Comparison of ENCODE assay signal across 15 cellular contexts in genomic region chr2:185785851-185786473, GRCh38.
DNase-seq lines count a peak whose midpoint lies in the region; ATAC-seq lines count a peak whose summit lies in the region.
"Had no signal": no experiment of that assay in that cellular context is flagged by ENCODE, and none has a peak within 500 bp of the region (broad histone marks: within the 10 kb centered on the region; RNA-seq: fewer than 3 reads in every experiment).

No MANE protein-coding gene starts in this region.

- H3K4me3 ChIP-seq in adipocyte (ENCODE audit: low read length): no peak overlapping the region

- peak; percentile 90 for ATAC-seq in GM18907 (IDR thresholded peaks at IDR 0.05; ENCODE audit: unreplicated experiment)
- peak; percentile 87 for ATAC-seq in GM21717 (IDR thresholded peaks at IDR 0.05; ENCODE audit: unreplicated experiment)
- peak; percentile 61 for ATAC-seq in HG03066 (IDR thresholded peaks at IDR 0.05; ENCODE audit: low read depth, unreplicated experiment)

- peak; percentile 30 for DNase-seq in adipocyte (ENCODE audit: low read depth)
- DNase-seq in hypothalamus (lab: John Stamatoyannopoulos, UW): no peak
- no peak for DNase-seq in NCI-H1417 treated with DMSO at 0.1 percent for 48 hours (lab: John Stamatoyannopoulos, UW)
- DNase-seq in DMS 273 (lab: John Stamatoyannopoulos, UW; ENCODE audit: unreplicated experiment): no peak
- DNase-seq in GDM1 (lab: John Stamatoyannopoulos, UW): no peak
- DNase-seq: activated CD8-positive, alpha-beta memory T cell treated with anti-CD3 and anti-CD28 coated beads, Interleukin-2, amount 50 U/mL, for 4 hours; amygdala; effector CD4-positive, alpha-beta T cell; NCI-H1436 treated with DMSO at 0.1 percent for 48 hours; stimulated activated CD4-positive, alpha-beta T cell treated with anti-CD3 and anti-CD28 coated beads, Interleukin-4, amount 100 ng/mL, for 1 hour; T-helper 9 cell had no signal

- no peak overlapping the region for H3K9ac ChIP-seq in adipocyte (ENCODE audit: low read length)
- H3K9ac ChIP-seq: parathyroid adenoma had no signal

- H3K27me3 ChIP-seq in adipocyte (replicated peaks; ENCODE audit: control insufficient read depth, insufficient read depth, low read length): no peaks in the 10 kb centered on the region

- H3K9me3 ChIP-seq in adipocyte (ENCODE audit: control insufficient read depth, low read length): no peaks in the 10 kb centered on the region

- peaks cover 10% of the 10 kb centered on the region for H3K4me1 ChIP-seq in adipocyte (ENCODE audit: control insufficient read depth, insufficient read depth, low read length)
- H3K4me1 ChIP-seq: parathyroid adenoma had no signal

- H3K36me3 ChIP-seq in adipocyte (ENCODE audit: control insufficient read depth, insufficient read depth, low read length, severe bottlenecking): no peaks in the 10 kb centered on the region
